18 cellular contexts compared by ENCODE assay signal in the genomic region with DNA sequence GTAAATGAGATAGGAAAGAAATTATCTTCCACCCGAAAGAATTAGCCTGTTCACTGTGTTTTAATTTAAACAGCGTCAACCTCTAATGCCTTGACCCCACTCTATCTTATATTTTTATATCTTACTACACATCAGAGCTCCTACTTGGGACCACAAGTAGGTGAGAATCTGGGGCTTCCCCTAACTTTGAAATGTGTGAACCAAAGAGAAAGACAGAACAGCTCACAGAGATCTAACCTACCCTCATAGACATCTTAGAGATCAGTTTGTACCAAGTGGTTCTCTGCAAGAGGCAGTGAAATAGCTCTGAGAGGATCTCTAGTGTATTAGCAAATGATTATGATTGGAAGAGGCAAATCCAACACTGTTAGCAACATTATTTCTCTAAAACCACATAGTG. TPM values are rescaled to one million over a fixed set of nuclear protein-coding genes. Genes with fewer than 3 reads are reported as not detected.
DNase-seq lines count a peak whose midpoint lies in the region; ATAC-seq lines count a peak whose summit lies in the region.
"Had no signal": no experiment of that assay in that cellular context is flagged by ENCODE, and none has a peak within 500 bp of the region (broad histone marks: within the 10 kb centered on the region; RNA-seq: fewer than 3 reads in every experiment).

No MANE protein-coding gene starts in this region.

- no peak for DNase-seq in stimulated activated naive CD8-positive, alpha-beta T cell treated with anti-CD3 and anti-CD28 coated beads, Interleukin-15, Interleukin-2, amounts not matched to agents 100 U/mL and 50 U/mL, for 24 hours
- no peak for DNase-seq in stimulated activated naive CD8-positive, alpha-beta T cell treated with anti-CD3 and anti-CD28 coated beads, Interleukin-15, amount 100 ng/mL, for 72 hours
- peak in 2 of 34 experiments; percentile 3 to 7 for DNase-seq in T-cell
- no peak for DNase-seq in naive thymus-derived CD4-positive, alpha-beta T cell
- DNase-seq in GM23248 = no peak
- no peak for DNase-seq in OCI-M2 (lab: John Stamatoyannopoulos, UW; ENCODE audit: unreplicated experiment)
- DNase-seq: C1 segment of cervical spinal cord; CD4-positive, alpha-beta T cell; COR-L47; DMS153; DMS79 treated with DMSO at 0.1 percent for 48 hours; EL; HFFc6 had no signal

- no peaks in the 10 kb centered on the region for H3F3A ChIP-seq in GM23248 (ENCODE audit: insufficient read depth)

- H3K9ac ChIP-seq in GM23248 = no peak overlapping the region

- no peaks in the 10 kb centered on the region for H3K9me2 ChIP-seq in GM23248 (ENCODE audit: insufficient read depth)

- H3K36me3 ChIP-seq in naive thymus-derived CD4-positive, alpha-beta T cell (ENCODE audit: control insufficient read depth in 2 of 3, insufficient read depth in 3 of 3, low read length in 3 of 3) = peaks cover 0 to 5% (median 0%) of the 10 kb centered on the region in 3 experiments
- no peaks in the 10 kb centered on the region for H3K36me3 ChIP-seq in GM23248 (ENCODE audit: low read depth)
- H3K36me3 ChIP-seq: HAP-1 had no signal

- peaks cover 0 to 22% of the 10 kb centered on the region in 2 donors for H3K9me3 Mint-ChIP-seq in stimulated activated naive CD8-positive, alpha-beta T cell treated with anti-CD3 and anti-CD28 coated beads, Interleukin-15, amount 100 ng/mL, for 72 hours
- H3K9me3 Mint-ChIP-seq in T-cell = peaks cover 6 to 33% (median 27%) of the 10 kb centered on the region in 3 donors
- peaks cover 0 to 32% (median 17%) of the 10 kb centered on the region in 11 donors for H3K9me3 Mint-ChIP-seq in naive thymus-derived CD4-positive, alpha-beta T cell
- H3K9me3 Mint-ChIP-seq: HFFc6 had no signal

- H3K4me1 ChIP-seq in naive thymus-derived CD4-positive, alpha-beta T cell (ENCODE audit: control insufficient read depth in 2 of 2, insufficient read depth in 2 of 2, low read length in 2 of 2) = peaks cover 0 to 20% of the 10 kb centered on the region in 2 donors
- no peaks in the 10 kb centered on the region for H3K4me1 ChIP-seq in GM23248 (ENCODE audit: insufficient read depth)
- H3K4me1 ChIP-seq: HAP-1 had no signal

- in situ Hi-C loops in GM23248 (cut with MboI) = loop anchor here (25.0 kb wide), 1 partner anchor 766 kb away; no protein-coding TSS in a partner anchor

- H3K9me3 ChIP-seq in naive thymus-derived CD4-positive, alpha-beta T cell (ENCODE audit: control insufficient read depth in 2 of 3, low read length in 3 of 3) = no peaks in the 10 kb centered on the region
- H3K9me3 ChIP-seq in GM23248 (ENCODE audit: low read depth) = no peaks in the 10 kb centered on the region
- H3K9me3 ChIP-seq: HAP-1 had no signal

- no peak overlapping the region for H3K27ac Mint-ChIP-seq in stimulated activated naive CD8-positive, alpha-beta T cell treated with anti-CD3 and anti-CD28 coated beads, Interleukin-15, amount 100 ng/mL, for 72 hours
- H3K27ac Mint-ChIP-seq in T-cell = no peak overlapping the region
- no peak overlapping the region for H3K27ac Mint-ChIP-seq in naive thymus-derived CD4-positive, alpha-beta T cell
- H3K27ac Mint-ChIP-seq: B cell; CD4-positive, alpha-beta T cell; HFFc6 had no signal

- H3K4me2 ChIP-seq in GM23248 (ENCODE audit: unreplicated experiment) = no peak overlapping the region

- no peaks in the 10 kb centered on the region for H3K27me3 ChIP-seq in naive thymus-derived CD4-positive, alpha-beta T cell (ENCODE audit: control insufficient read depth in 2 of 2, insufficient read depth in 2 of 2, low read length in 2 of 2)
- peaks cover 7% of the 10 kb centered on the region for H3K27me3 ChIP-seq in GM23248 (replicated peaks; ENCODE audit: insufficient read depth)

- H3K27me3 Mint-ChIP-seq in stimulated activated naive CD8-positive, alpha-beta T cell treated with anti-CD3 and anti-CD28 coated beads, Interleukin-15, amount 100 ng/mL, for 72 hours = peaks cover 7% of the 10 kb centered on the region
- H3K27me3 Mint-ChIP-seq in T-cell = no peaks in the 10 kb centered on the region
- H3K27me3 Mint-ChIP-seq in naive thymus-derived CD4-positive, alpha-beta T cell = peaks cover 0 to 10% (median 0%) of the 10 kb centered on the region in 5 donors
- H3K27me3 Mint-ChIP-seq: B cell; CD4-positive, alpha-beta T cell had no signal

- CTCF ChIA-PET in T-cell (lab: Charles Lee) = interaction anchor here in 1 of 2 donors (0.6 to 1.1 kb wide), 4 partner anchors 20 to 184 kb away, joined by 3 to 5 read pairs (median 4); no protein-coding TSS in a partner anchor
- CTCF ChIA-PET in naive thymus-derived CD4-positive, alpha-beta T cell (lab: Charles Lee) = interaction anchor here (1.0 kb wide), 1 partner anchor 20 kb away, joined by 3 read pairs; no protein-coding TSS in a partner anchor

- no peak overlapping the region for H3K27ac ChIP-seq in naive thymus-derived CD4-positive, alpha-beta T cell (ENCODE audit: low read depth, low read length)
- H3K27ac ChIP-seq in GM23248 = no peak overlapping the region
- H3K27ac ChIP-seq: HL-60 had no signal

- 27 to 36% methylated on average over 2 of the region's 2 CpGs for WGBS in GM23248 (ENCODE audit: low coverage in 1 of 2, low lambda C conversion rate in 2 of 2, missing lambda C conversion rate in 2 of 2), 2 experiments

- no peaks in the 10 kb centered on the region for H3K79me2 ChIP-seq in GM23248 (ENCODE audit: insufficient read depth)

- POLR2A ChIA-PET in T-cell (lab: Charles Lee) = interaction anchor here in 1 of 2 donors (0.6 kb wide), 1 partner anchor 861 kb away, joined by 6 read pairs; no protein-coding TSS in a partner anchor
- POLR2A ChIA-PET in naive thymus-derived CD4-positive, alpha-beta T cell (lab: Charles Lee) = no interaction called here

- no peak overlapping the region for H3K4me3 ChIP-seq in naive thymus-derived CD4-positive, alpha-beta T cell (ENCODE audit: low read length)
- H3K4me3 ChIP-seq in GM23248 = no peak overlapping the region
- H3K4me3 ChIP-seq: HAP-1 had no signal

- no peaks in the 10 kb centered on the region for H4K20me1 ChIP-seq in GM23248 (ENCODE audit: insufficient read depth)

- no peak overlapping the region for H2AFZ ChIP-seq in GM23248

- peaks cover 6% of the 10 kb centered on the region for H3K4me1 Mint-ChIP-seq in stimulated activated naive CD8-positive, alpha-beta T cell treated with anti-CD3 and anti-CD28 coated beads, Interleukin-15, amount 100 ng/mL, for 72 hours
- H3K4me1 Mint-ChIP-seq in T-cell = peaks cover 0 to 13% (median 2%) of the 10 kb centered on the region in 3 donors
- peaks cover 0 to 12% (median 2%) of the 10 kb centered on the region in 7 donors for H3K4me1 Mint-ChIP-seq in naive thymus-derived CD4-positive, alpha-beta T cell

- intact Hi-C loops in naive thymus-derived CD4-positive, alpha-beta T cell (cut with micrococcal nuclease) = no loop called here

- H3K36me3 Mint-ChIP-seq in T-cell = peaks cover 79% of the 10 kb centered on the region
- peaks cover 0 to 52% (median 24%) of the 10 kb centered on the region in 5 donors for H3K36me3 Mint-ChIP-seq in naive thymus-derived CD4-positive, alpha-beta T cell

- peak; percentile 68 for ATAC-seq in stimulated activated naive CD8-positive, alpha-beta T cell treated with anti-CD3 and anti-CD28 coated beads, Interleukin-15, Interleukin-2, amounts not matched to agents 100 U/mL and 50 U/mL, for 24 hours
- ATAC-seq in stimulated activated naive CD8-positive, alpha-beta T cell treated with anti-CD3 and anti-CD28 coated beads, Interleukin-15, amount 100 ng/mL, for 72 hours = no peak
- ATAC-seq in T-cell (replicated peaks in 1 of 4) = peak in 3 of 4 experiments; percentile 41 to 76 (median 68)
- peak; percentile 85 for ATAC-seq in naive thymus-derived CD4-positive, alpha-beta T cell
- ATAC-seq in GM21367 (IDR thresholded peaks at IDR 0.05; ENCODE audit: unreplicated experiment) = no peak

- H3K4me3 Mint-ChIP-seq in stimulated activated naive CD8-positive, alpha-beta T cell treated with anti-CD3 and anti-CD28 coated beads, Interleukin-15, amount 100 ng/mL, for 72 hours = no peak overlapping the region
- no peak overlapping the region for H3K4me3 Mint-ChIP-seq in T-cell
- no peak overlapping the region for H3K4me3 Mint-ChIP-seq in naive thymus-derived CD4-positive, alpha-beta T cell
- H3K4me3 Mint-ChIP-seq: B cell; CD4-positive, alpha-beta T cell; HFFc6 had no signal

RNA-seq across cellular contexts. Expression of gene IFI16, which starts 31.0 kb away (rescaled TPM):
- 100 to 1,000 TPM in 3 of 5 donors, 10 to 100 TPM in 2; 78.7 to 123 (median 106) TPM for total RNA-seq in T-cell
- 100 to 1,000 TPM in 2 of 5 experiments, 10 to 100 TPM in 3; 42.4 to 307 (median 96.0) TPM for total RNA-seq in naive thymus-derived CD4-positive, alpha-beta T cell
- 10 to 100 TPM; 46.1 to 48.0 TPM for polyA plus RNA-seq in naive thymus-derived CD4-positive, alpha-beta T cell
- 36.4 and 45.5 TPM in 2 replicates for total RNA-seq in GM23248 (2014; rRNA removed; shearing (Covaris generic))
- 88.1 and 88.9 TPM in 2 replicates for polyA plus RNA-seq in GM23248 (2016; fragmentation: Nextera tagmentation; extraction: Ambion mirVana)

RNA-seq across cellular contexts. Expression of gene PYHIN1, which starts 47.4 kb away (rescaled TPM):
- total RNA-seq in T-cell = 10 to 100 TPM; 32.6 to 65.4 (median 35.4) TPM
- total RNA-seq in naive thymus-derived CD4-positive, alpha-beta T cell = 10 to 100 TPM; 20.3 to 48.2 (median 36.1) TPM
- 1 to 10 TPM; 8.4 to 8.7 TPM for polyA plus RNA-seq in naive thymus-derived CD4-positive, alpha-beta T cell
- not detected in 2 replicates for total RNA-seq in GM23248 (2014; rRNA removed; shearing (Covaris generic))
- polyA plus RNA-seq in GM23248 (2016; fragmentation: Nextera tagmentation; extraction: Ambion mirVana) = not detected in 2 replicates
- total RNA-seq: H1, HFFc6 had no signal
- polyA plus RNA-seq: H1 had no signal

Comparison
In these comparisons a context has a peak if more than half of its experiments do, and no peak if none do; other contexts are left out.
1. ATAC-seq: peak in stimulated activated naive CD8-positive, alpha-beta T cell treated with anti-CD3 and anti-CD28 coated beads, Interleukin-15, Interleukin-2, amounts not matched to agents 100 U/mL and 50 U/mL, for 24 hours (single experiment), T-cell (3 of 4) and naive thymus-derived CD4-positive, alpha-beta T cell (single experiment); none in stimulated activated naive CD8-positive, alpha-beta T cell treated with anti-CD3 and anti-CD28 coated beads, Interleukin-15, amount 100 ng/mL, for 72 hours (single experiment) and GM21367 (single experiment).
2. RNA of gene PYHIN1, which starts 47.4 kb away (total RNA-seq): 20.3 to 48.2 TPM in naive thymus-derived CD4-positive, alpha-beta T cell and 32.6 to 65.4 TPM in T-cell; not detected in GM23248; every median in the first group is over 10 times any median in the second.